In genomic region chr6:27795697-27796494, GRCh38 we compare ENCODE assay signal across 1 cellular context.
A peak's percentile ranks its signal among the peaks of the same experiment; 100 is the strongest.
TF ChIP-seq lines count a peak whose summit lies in the region.

No MANE protein-coding gene starts in this region.

TF ChIP-seq in HEK293, 187 proteins besides CTCF, POLR2A, EP300 and RAD21 (continued from another document and continues in another):
- peak; percentile 84 for TF ChIP-seq ZNF24 (tag by site-specific recombination; IDR thresholded peaks at IDR 0.05)
- TF ChIP-seq ZNF558 (tag by site-specific recombination; IDR thresholded peaks at IDR 0.05) = peak; percentile 41; the same call in 1 of the 2 replicates
- TF ChIP-seq ZNF548 (tag by site-specific recombination; IDR thresholded peaks at IDR 0.05) = no peak
- peak; percentile 90 for TF ChIP-seq ZNF639 (tag by site-specific recombination; IDR thresholded peaks at IDR 0.05)
- 0 out of 2 replicates have a peak, but pooled peaks have one; percentile 29 for TF ChIP-seq GFI1B (tag by site-specific recombination; IDR thresholded peaks at IDR 0.05)
- TF ChIP-seq ZNF513 (tag by site-specific recombination; IDR thresholded peaks at IDR 0.05) = 0 out of 2 replicates have a peak, but pooled peaks have one; percentile 16
- no peak for TF ChIP-seq ZNF544 (tag by site-specific recombination; IDR thresholded peaks at IDR 0.05)
- TF ChIP-seq ZNF555 (tag by site-specific recombination; conservative IDR thresholded peaks at IDR 0.05) = no peak
- no peak for TF ChIP-seq REST (tag by site-specific recombination; IDR thresholded peaks at IDR 0.05)
- TF ChIP-seq OSR2 (tag by site-specific recombination; IDR thresholded peaks at IDR 0.05) = no peak
- TF ChIP-seq PRDM6 (tag by site-specific recombination; IDR thresholded peaks at IDR 0.05) = peak; percentile 31; the same call in 1 of the 2 replicates
- TF ChIP-seq SCRT1 (tag by site-specific recombination; IDR thresholded peaks at IDR 0.05; ENCODE audit: borderline replicate concordance) = peak; percentile 95
- TF ChIP-seq ZNF138 (tag by site-specific recombination; IDR thresholded peaks at IDR 0.05; ENCODE audit: borderline replicate concordance) = no peak
- peak; percentile 44; the same call in 1 of the 2 replicates for TF ChIP-seq INSM2 (tag by site-specific recombination; IDR thresholded peaks at IDR 0.05)
- no peak for TF ChIP-seq ZNF776 (tag by site-specific recombination; IDR thresholded peaks at IDR 0.05; ENCODE audit: borderline replicate concordance)
- TF ChIP-seq ZNF214 (tag by site-specific recombination; IDR thresholded peaks at IDR 0.05; ENCODE audit: borderline replicate concordance) = 0 out of 2 replicates have a peak, but pooled peaks have one; percentile 16
- TF ChIP-seq ZSCAN4 (tag by site-specific recombination; IDR thresholded peaks at IDR 0.05) = no peak
- peak; percentile 83 for TF ChIP-seq ZNF501 (tag by site-specific recombination; IDR thresholded peaks at IDR 0.05)
- TF ChIP-seq YY1 (tag by site-specific recombination; IDR thresholded peaks at IDR 0.05) = 0 out of 2 replicates have a peak, but pooled peaks have one; percentile 24
- TF ChIP-seq ZNF423 (tag by site-specific recombination; IDR thresholded peaks at IDR 0.05) = no peak
- TF ChIP-seq ZNF707 (tag by site-specific recombination; IDR thresholded peaks at IDR 0.05) = no peak
- TF ChIP-seq ZBTB26 (tag by site-specific recombination; optimal IDR thresholded peaks at IDR 0.05) = no peak
- no peak for TF ChIP-seq ZNF404 (tag by site-specific recombination; IDR thresholded peaks at IDR 0.05)
- TF ChIP-seq MZF1 (tag by site-specific recombination; IDR thresholded peaks at IDR 0.05; ENCODE audit: borderline replicate concordance) = 0 out of 2 replicates have a peak, but pooled peaks have one; percentile 17
- no peak for TF ChIP-seq ZNF426 (tag by site-specific recombination; IDR thresholded peaks at IDR 0.05)
- no peak for TF ChIP-seq ZNF792 (tag by site-specific recombination; IDR thresholded peaks at IDR 0.05)
- peak; percentile 47; the same call in 1 of the 2 replicates for TF ChIP-seq ZBTB17 (tag by site-specific recombination; IDR thresholded peaks at IDR 0.05)
- TF ChIP-seq ZNF366 (tag by site-specific recombination; conservative IDR thresholded peaks at IDR 0.05) = 0 out of 2 replicates have a peak, but pooled peaks have one; percentile 17
- TF ChIP-seq KLF17 (tag by site-specific recombination; IDR thresholded peaks at IDR 0.05) = 0 out of 2 replicates have a peak, but pooled peaks have one; percentile 57
- TF ChIP-seq SP7 (tag by site-specific recombination; IDR thresholded peaks at IDR 0.05) = peak; percentile 83
- TF ChIP-seq ZNF280D (tag by site-specific recombination; IDR thresholded peaks at IDR 0.05) = no peak
- 0 out of 2 replicates have a peak, but pooled peaks have one; percentile 20 for TF ChIP-seq ZNF10 (tag by site-specific recombination; IDR thresholded peaks at IDR 0.05)
- TF ChIP-seq ZNF660 (tag by site-specific recombination; IDR thresholded peaks at IDR 0.05) = peak; percentile 96
- peak; percentile 89 for TF ChIP-seq ZNF2 (tag by site-specific recombination; IDR thresholded peaks at IDR 0.05)
- peak; percentile 76 for TF ChIP-seq ZEB2 (tag by site-specific recombination; IDR thresholded peaks at IDR 0.05)
- TF ChIP-seq ZBTB8A (tag by site-specific recombination; IDR thresholded peaks at IDR 0.05) = peak; percentile 52; the same call in 1 of the 2 replicates
- no peak for TF ChIP-seq ZBTB1 (tag by site-specific recombination; IDR thresholded peaks at IDR 0.05)
- TF ChIP-seq ZNF221 (tag by site-specific recombination; IDR thresholded peaks at IDR 0.05; ENCODE audit: borderline replicate concordance) = no peak
- TF ChIP-seq ZNF394 (tag by site-specific recombination; IDR thresholded peaks at IDR 0.05; ENCODE audit: borderline replicate concordance) = peak; percentile 64
